Comparison of ENCODE assay signal across 8 cellular contexts in the genomic region with DNA sequence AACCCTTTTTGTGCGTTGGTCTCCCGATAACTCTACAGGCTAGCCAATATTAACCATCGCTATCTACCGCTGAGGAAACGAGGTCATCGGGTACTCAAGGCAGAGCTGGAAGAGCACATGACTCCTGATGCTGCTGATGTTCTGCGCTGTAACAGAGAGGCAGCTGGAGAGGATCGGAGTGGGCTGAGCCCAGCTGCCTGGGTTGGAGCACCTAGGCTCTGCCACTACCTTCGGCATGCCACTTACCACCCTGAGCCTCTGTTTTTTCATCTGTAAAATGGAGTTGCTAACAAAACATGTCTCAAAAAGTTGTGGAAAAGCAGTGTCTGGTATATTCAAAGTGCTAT. TPM values are rescaled to one million over a fixed set of nuclear protein-coding genes. Genes with fewer than 3 reads are reported as not detected.
A peak's percentile ranks its signal among the peaks of the same experiment; 100 is the strongest.
DNase-seq lines count a peak whose midpoint lies in the region; ATAC-seq and TF ChIP-seq lines count a peak whose summit lies in the region.

No MANE protein-coding gene starts in this region.

- no peak overlapping the region for H3K27ac ChIP-seq in colonic mucosa

- no peaks in the 10 kb centered on the region for H3K27me3 ChIP-seq in colonic mucosa

- no peak for TF ChIP-seq CTCF in colonic mucosa (IDR thresholded peaks at IDR 0.05)
- no peak for TF ChIP-seq CTCF in mucosa of descending colon (IDR thresholded peaks at IDR 0.05)

- H3K4me3 ChIP-seq in colonic mucosa, result peak overlapping the region; percentile 74
- H3K4me3 ChIP-seq in mucosa of descending colon, result no peak overlapping the region

- H3K36me3 ChIP-seq in colonic mucosa (no peaks in the 10 kb centered on the region), mucosa of descending colon (ENCODE audit: low read depth) (no peaks in the 10 kb centered on the region)

- peak overlapping the region in 1 of 2 donors; percentile 32 for H3K9ac ChIP-seq in colonic mucosa (ENCODE audit: low read depth in 2 of 2, low read length in 2 of 2)

- H3K4me1 ChIP-seq in colonic mucosa, result peaks cover 4% of the 10 kb centered on the region
- peaks cover 9% of the 10 kb centered on the region for H3K4me1 ChIP-seq in mucosa of descending colon (ENCODE audit: low read depth)

- H3K9me3 ChIP-seq in colonic mucosa, result no peaks in the 10 kb centered on the region
- H3K9me3 ChIP-seq in mucosa of descending colon, result no peaks in the 10 kb centered on the region

- peak; percentile 12 for ATAC-seq in GM18511 (IDR thresholded peaks at IDR 0.05; ENCODE audit: unreplicated experiment)
- peak; percentile 35 for ATAC-seq in mucosa of descending colon
- no peak for ATAC-seq in GM21786 (IDR thresholded peaks at IDR 0.05; ENCODE audit: unreplicated experiment)

- intact Hi-C loops in colonic mucosa (cut with DNase I) (no loop called here), mucosa of descending colon (cut with DNase I, micrococcal nuclease) (no loop called here)

- DNase-seq in NCI-H69 (lab: John Stamatoyannopoulos, UW) (peak; percentile 85), colonic mucosa (no peak), mucosa of descending colon (no peak), HUDEP-2 (lab: John Stamatoyannopoulos, UW; ENCODE audit: unreplicated experiment in 76 of 76) (no peak), NOMO-1 treated with dmso at 0.1 percent for 144 hours (lab: John Stamatoyannopoulos, UW; ENCODE audit: unreplicated experiment) (no peak), glomerular visceral epithelial cell (ENCODE audit: extremely low spot score) (no peak)

RNA-seq across cellular contexts. Expression of a gene that starts 0.4 kb away (rescaled TPM):
- total RNA-seq in colonic mucosa (1 to 10 TPM; 4.3 to 5.4 TPM), mucosa of descending colon (1 to 10 TPM; 4.2 to 10.0 (median 8.6) TPM)

RNA-seq across cellular contexts. Expression of a gene that starts 35.0 kb away (rescaled TPM):
- total RNA-seq in colonic mucosa (10 to 100 TPM in 1 of 2 donors, 1 to 10 TPM in 1; 7.7 to 10.8 TPM), mucosa of descending colon (10 to 100 TPM; 12.8 to 16.4 (median 15.0) TPM)

RNA-seq across cellular contexts. Expression of a gene that starts 36.3 kb away (rescaled TPM):
- total RNA-seq in colonic mucosa, result 1 to 10 TPM in 1 of 2 donors, not detected in 1; 1.8 TPM
- total RNA-seq in mucosa of descending colon, result under 1 TPM; 0.23 to 0.39 (median 0.35) TPM

RNA-seq across cellular contexts. Expression of a gene that starts 41.5 kb away (rescaled TPM):
- total RNA-seq in colonic mucosa (not detected), mucosa of descending colon (not detected)

RNA-seq across cellular contexts. Expression of a gene that starts 49.1 kb away (rescaled TPM):
- total RNA-seq in colonic mucosa (100 to 1,000 TPM in 1 of 2 donors, 10 to 100 TPM in 1; 80.3 to 132 TPM), mucosa of descending colon (10 to 100 TPM; 71.7 to 82.4 (median 81.3) TPM)
